Comparison of ENCODE assay signal across 10 cellular contexts in the genomic region with DNA sequence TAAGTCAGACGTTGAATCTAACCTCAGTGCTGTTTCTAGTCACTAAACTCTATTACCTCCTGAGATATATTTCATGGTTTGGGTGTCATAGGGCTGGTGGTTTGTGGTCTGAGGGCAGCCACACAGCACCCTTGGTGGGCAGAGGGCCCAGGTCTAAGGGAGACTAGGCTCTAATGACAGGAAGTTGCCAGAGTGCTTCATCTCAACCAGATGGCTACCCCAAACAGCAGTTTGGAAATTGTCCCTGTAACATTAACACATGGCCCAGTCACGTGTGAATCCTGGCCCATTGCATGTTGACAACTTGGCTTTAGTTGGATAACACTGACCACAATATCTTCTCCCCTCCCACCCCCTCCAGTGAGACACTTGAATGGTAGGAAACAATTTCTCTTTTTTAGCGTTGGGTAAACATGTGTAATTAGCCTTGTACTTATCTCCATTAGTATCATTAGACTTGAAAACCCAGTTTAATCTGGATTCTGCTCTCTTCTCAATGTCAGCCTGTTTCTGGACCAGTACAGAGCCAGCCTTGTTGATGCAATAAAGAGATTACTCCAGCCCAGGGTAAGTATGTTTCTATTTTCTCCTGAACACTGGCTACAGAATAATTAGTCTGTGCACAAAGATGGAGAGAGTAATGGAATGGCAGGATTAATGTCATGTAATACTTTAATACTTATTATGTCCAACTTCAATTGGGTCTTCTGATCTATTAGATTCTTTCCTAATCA.
DNase-seq lines count a peak whose midpoint lies in the region; ATAC-seq and TF ChIP-seq lines count a peak whose summit lies in the region.
"Had no signal": no experiment of that assay in that cellular context is flagged by ENCODE, and none has a peak within 500 bp of the region (broad histone marks: within the 10 kb centered on the region; RNA-seq: fewer than 3 reads in every experiment).

No MANE protein-coding gene starts in this region.

- H3K4me3 Mint-ChIP-seq in stimulated activated memory B cell treated with anti-CD40 and anti-IgM and Interleukin-4, amounts not matched to agents 10 μg/mL and 1 μg/mL and 100 μg/mL, for 72 hours = no peak overlapping the region

- peak; percentile 55 for DNase-seq in activated CD8-positive, alpha-beta memory T cell treated with anti-CD3 and anti-CD28 coated beads, Interleukin-2, amount 50 U/mL, for 48 hours
- DNase-seq in activated CD8-positive, alpha-beta memory T cell treated with anti-CD3 and anti-CD28 coated beads, Interleukin-2, amount 50 U/mL, for 4 hours = no peak
- no peak for DNase-seq in NCI-H1105 (lab: John Stamatoyannopoulos, UW)
- DNase-seq in activated naive CD4-positive, alpha-beta T cell treated with anti-CD3 and anti-CD28 coated beads, Interleukin-2, amount 50 U/mL, for 16 hours = no peak
- DNase-seq: midbrain, NCI-H2171 had no signal

- ATAC-seq in HG03460 (IDR thresholded peaks at IDR 0.05; ENCODE audit: unreplicated experiment) (peak; percentile 91), SK-N-SH treated with all-trans-retinoic acid at 6 μM for 48 hours (peak; percentile 32; the same call in 1 of the 3 replicates), HG02571 (IDR thresholded peaks at IDR 0.05; ENCODE audit: unreplicated experiment) (no peak)
- ATAC-seq in stimulated activated memory B cell treated with anti-CD40 and anti-IgM and Interleukin-4, amounts not matched to agents 10 μg/mL and 1 μg/mL and 100 μg/mL, for 72 hours = peak; percentile 68

- no peak overlapping the region for H3K27ac Mint-ChIP-seq in stimulated activated memory B cell treated with anti-CD40 and anti-IgM and Interleukin-4, amounts not matched to agents 10 μg/mL and 1 μg/mL and 100 μg/mL, for 72 hours

- no peaks in the 10 kb centered on the region for H3K27me3 Mint-ChIP-seq in stimulated activated memory B cell treated with anti-CD40 and anti-IgM and Interleukin-4, amounts not matched to agents 10 μg/mL and 1 μg/mL and 100 μg/mL, for 72 hours

- no peaks in the 10 kb centered on the region for H3K9me3 Mint-ChIP-seq in stimulated activated memory B cell treated with anti-CD40 and anti-IgM and Interleukin-4, amounts not matched to agents 10 μg/mL and 1 μg/mL and 100 μg/mL, for 72 hours

- no peaks in the 10 kb centered on the region for H3K4me1 Mint-ChIP-seq in stimulated activated memory B cell treated with anti-CD40 and anti-IgM and Interleukin-4, amounts not matched to agents 10 μg/mL and 1 μg/mL and 100 μg/mL, for 72 hours

- H3K36me3 Mint-ChIP-seq in stimulated activated memory B cell treated with anti-CD40 and anti-IgM and Interleukin-4, amounts not matched to agents 10 μg/mL and 1 μg/mL and 100 μg/mL, for 72 hours = peaks cover 29% of the 10 kb centered on the region

TF ChIP-seq in SK-N-SH treated with all-trans-retinoic acid at 6 μM for 48 hours, 23 proteins besides CTCF, POLR2A, EP300 and RAD21:
- TF ChIP-seq TOX (CRISPR knock-in tag; IDR thresholded peaks at IDR 0.05; ENCODE audit: borderline replicate concordance) (no peak), TCF4 (CRISPR knock-in tag; IDR thresholded peaks at IDR 0.05; ENCODE audit: borderline replicate concordance) (peak; percentile 74)
- TF ChIP-seq, protein P1, sequence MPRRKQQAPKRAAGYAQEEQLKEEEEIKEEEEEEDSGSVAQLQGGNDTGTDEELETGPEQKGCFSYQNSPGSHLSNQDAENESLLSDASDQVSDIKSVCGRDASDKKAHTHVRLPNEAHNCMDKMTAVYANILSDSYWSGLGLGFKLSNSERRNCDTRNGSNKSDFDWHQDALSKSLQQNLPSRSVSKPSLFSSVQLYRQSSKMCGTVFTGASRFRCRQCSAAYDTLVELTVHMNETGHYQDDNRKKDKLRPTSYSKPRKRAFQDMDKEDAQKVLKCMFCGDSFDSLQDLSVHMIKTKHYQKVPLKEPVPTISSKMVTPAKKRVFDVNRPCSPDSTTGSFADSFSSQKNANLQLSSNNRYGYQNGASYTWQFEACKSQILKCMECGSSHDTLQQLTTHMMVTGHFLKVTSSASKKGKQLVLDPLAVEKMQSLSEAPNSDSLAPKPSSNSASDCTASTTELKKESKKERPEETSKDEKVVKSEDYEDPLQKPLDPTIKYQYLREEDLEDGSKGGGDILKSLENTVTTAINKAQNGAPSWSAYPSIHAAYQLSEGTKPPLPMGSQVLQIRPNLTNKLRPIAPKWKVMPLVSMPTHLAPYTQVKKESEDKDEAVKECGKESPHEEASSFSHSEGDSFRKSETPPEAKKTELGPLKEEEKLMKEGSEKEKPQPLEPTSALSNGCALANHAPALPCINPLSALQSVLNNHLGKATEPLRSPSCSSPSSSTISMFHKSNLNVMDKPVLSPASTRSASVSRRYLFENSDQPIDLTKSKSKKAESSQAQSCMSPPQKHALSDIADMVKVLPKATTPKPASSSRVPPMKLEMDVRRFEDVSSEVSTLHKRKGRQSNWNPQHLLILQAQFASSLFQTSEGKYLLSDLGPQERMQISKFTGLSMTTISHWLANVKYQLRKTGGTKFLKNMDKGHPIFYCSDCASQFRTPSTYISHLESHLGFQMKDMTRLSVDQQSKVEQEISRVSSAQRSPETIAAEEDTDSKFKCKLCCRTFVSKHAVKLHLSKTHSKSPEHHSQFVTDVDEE (CRISPR knock-in tag; IDR thresholded peaks at IDR 0.05) = peak; percentile 28
